Comparison of ENCODE assay signal across 6 cellular contexts in the genomic region with DNA sequence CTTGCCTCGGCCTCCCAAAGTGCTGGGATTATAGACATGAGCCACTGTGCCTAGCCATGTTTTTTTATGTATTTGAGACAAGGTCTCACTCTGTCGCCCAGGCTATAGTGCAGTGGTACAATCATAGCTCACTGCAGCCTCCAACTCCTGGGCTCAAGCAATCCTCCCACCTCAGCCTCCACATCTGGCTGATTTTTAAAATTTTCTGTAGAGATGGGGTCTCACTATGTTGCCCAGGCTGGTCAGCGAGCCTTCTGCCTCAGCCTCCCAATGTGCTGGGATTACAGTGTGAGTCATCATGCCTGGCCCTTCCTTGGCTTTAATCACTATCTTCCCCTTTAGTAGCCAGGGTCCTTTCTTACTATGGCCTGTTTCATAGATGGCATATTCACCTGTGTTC. TPM values are rescaled to one million over a fixed set of nuclear protein-coding genes. Genes with fewer than 3 reads are reported as not detected.
"Had no signal": no experiment of that assay in that cellular context is flagged by ENCODE, and none has a peak within 500 bp of the region (broad histone marks: within the 10 kb centered on the region; RNA-seq: fewer than 3 reads in every experiment).

No MANE protein-coding gene starts in this region.

RNA-seq across cellular contexts. Expression of a gene that starts 27.3 kb away (rescaled TPM):
- total RNA-seq: bronchial epithelial cell, cardiac septum, chondrocyte, dermis blood vessel endothelial cell, fibroblast of lung, fibroblast of villous mesenchyme had no signal
